In genomic region chr10:73758704-73759511, GRCh38 we compare ENCODE assay signal across 13 cellular contexts. TPM values are rescaled to one million over a fixed set of nuclear protein-coding genes. Genes with fewer than 3 reads are reported as not detected.
A peak's percentile ranks its signal among the peaks of the same experiment; 100 is the strongest.
DNase-seq lines count a peak whose midpoint lies in the region; ATAC-seq and TF ChIP-seq lines count a peak whose summit lies in the region.
"Had no signal": no experiment of that assay in that cellular context is flagged by ENCODE, and none has a peak within 500 bp of the region (broad histone marks: within the 10 kb centered on the region; RNA-seq: fewer than 3 reads in every experiment).

No MANE protein-coding gene starts in this region.

- intact Hi-C loops in ovary (cut with DNase I), result no loop called here

- H3K27ac ChIP-seq in neural progenitor cell (no peak overlapping the region), ovary (no peak overlapping the region)
- H3K27ac ChIP-seq: prostate gland had no signal

- H3K27me3 ChIP-seq in neural progenitor cell (no peaks in the 10 kb centered on the region), ovary (no peaks in the 10 kb centered on the region)
- H3K27me3 ChIP-seq: heart right ventricle had no signal

- peaks cover 28% of the 10 kb centered on the region for H3K4me1 Mint-ChIP-seq in activated naive CD8-positive, alpha-beta T cell treated with anti-CD3 and anti-CD28 coated beads for 36 hours
- no peaks in the 10 kb centered on the region for H3K4me1 Mint-ChIP-seq in neural progenitor cell

- H3K4me3 ChIP-seq in neural progenitor cell (no peak overlapping the region), ovary (no peak overlapping the region)
- H3K4me3 ChIP-seq: heart right ventricle, prostate gland had no signal

- TF ChIP-seq CTCF in neural progenitor cell (IDR thresholded peaks at IDR 0.05) (no peak), ovary (IDR thresholded peaks at IDR 0.05) (no peak)

- no peaks in the 10 kb centered on the region for H3K4me1 ChIP-seq in neural progenitor cell
- no peaks in the 10 kb centered on the region for H3K4me1 ChIP-seq in ovary (ENCODE audit: insufficient read depth)
- H3K4me1 ChIP-seq: prostate gland had no signal

- no peaks in the 10 kb centered on the region for H3K79me2 ChIP-seq in neural progenitor cell (ENCODE audit: low read depth)

- H3K4me3 Mint-ChIP-seq in activated naive CD8-positive, alpha-beta T cell treated with anti-CD3 and anti-CD28 coated beads for 36 hours, result no peak overlapping the region
- H3K4me3 Mint-ChIP-seq in neural progenitor cell, result no peak overlapping the region

- H3K4me2 ChIP-seq in neural progenitor cell, result no peak overlapping the region

- peaks cover 17% of the 10 kb centered on the region for H3K36me3 Mint-ChIP-seq in activated naive CD8-positive, alpha-beta T cell treated with anti-CD3 and anti-CD28 coated beads for 36 hours
- peaks cover 20% of the 10 kb centered on the region for H3K36me3 Mint-ChIP-seq in neural progenitor cell

- H3K36me3 ChIP-seq in neural progenitor cell (no peaks in the 10 kb centered on the region), ovary (no peaks in the 10 kb centered on the region)

- ATAC-seq in GM18498 (IDR thresholded peaks at IDR 0.05; ENCODE audit: unreplicated experiment) (no peak), HG02763 (IDR thresholded peaks at IDR 0.05; ENCODE audit: unreplicated experiment) (no peak)

- no peaks in the 10 kb centered on the region for H4K20me1 ChIP-seq in neural progenitor cell (ENCODE audit: low read depth)

- no peak for TF ChIP-seq POLR2A in ovary (IDR thresholded peaks at IDR 0.05)

- DNase-seq in NCI-H510A treated with DMSO at 0.1 percent for 48 hours (lab: John Stamatoyannopoulos, UW) (peak; percentile 91), NCI-H510A (lab: John Stamatoyannopoulos, UW) (no peak), NCI-H2029 (lab: John Stamatoyannopoulos, UW) (peak; percentile 40), neural progenitor cell (ENCODE audit: low spot score) (no peak), ovary (no peak)
- no peak for DNase-seq in activated naive CD8-positive, alpha-beta T cell treated with anti-CD3 and anti-CD28 coated beads for 36 hours
- DNase-seq: activated B cell treated with CpG ODN at 0.5 μM for 24 hours; heart right ventricle; NCI-H524; stimulated activated CD4-positive, alpha-beta T cell treated with anti-CD3 and anti-CD28 coated beads, Interleukin-2, amount 100 ng/mL, for 48 hours had no signal

- no peaks in the 10 kb centered on the region for H3K9me3 Mint-ChIP-seq in activated naive CD8-positive, alpha-beta T cell treated with anti-CD3 and anti-CD28 coated beads for 36 hours
- H3K9me3 Mint-ChIP-seq in neural progenitor cell, result no peaks in the 10 kb centered on the region
- H3K9me3 Mint-ChIP-seq: activated B cell treated with CpG ODN at 0.5 μM for 24 hours had no signal

- H2AFZ ChIP-seq in neural progenitor cell (replicated peaks), result no peak overlapping the region

- no peak for TF ChIP-seq EP300 in ovary (IDR thresholded peaks at IDR 0.05)

- H3K27me3 Mint-ChIP-seq in activated naive CD8-positive, alpha-beta T cell treated with anti-CD3 and anti-CD28 coated beads for 36 hours, result no peaks in the 10 kb centered on the region
- H3K27me3 Mint-ChIP-seq in neural progenitor cell (ENCODE audit: insufficient read depth, low read depth), result no peaks in the 10 kb centered on the region
- H3K27me3 Mint-ChIP-seq: activated B cell treated with CpG ODN at 0.5 μM for 24 hours had no signal

- 91 to 92% (median 92%) methylated on average over 9 of the region's 9 CpGs for WGBS in ovary, 3 donors

- H3K27ac Mint-ChIP-seq in activated naive CD8-positive, alpha-beta T cell treated with anti-CD3 and anti-CD28 coated beads for 36 hours, result peak overlapping the region; percentile 71
- H3K27ac Mint-ChIP-seq in neural progenitor cell, result no peak overlapping the region

- no peaks in the 10 kb centered on the region for H3F3A ChIP-seq in neural progenitor cell (ENCODE audit: low read depth)

- H3K9me3 ChIP-seq in neural progenitor cell (ENCODE audit: low read depth), result no peaks in the 10 kb centered on the region
- no peaks in the 10 kb centered on the region for H3K9me3 ChIP-seq in ovary
- H3K9me3 ChIP-seq: heart right ventricle, prostate gland had no signal

- H3K9ac ChIP-seq in neural progenitor cell, result peak overlapping the region; percentile 24

RNA-seq across cellular contexts. Expression of gene SEC24C, which starts 14.7 kb away (rescaled TPM):
- total RNA-seq in activated naive CD8-positive, alpha-beta T cell treated with anti-CD3 and anti-CD28 coated beads for 36 hours, result 10 to 100 TPM; 74.6 to 74.9 TPM
- total RNA-seq in neural progenitor cell (ENCODE audit: low replicate concordance) (36.0 and 50.4 TPM in 2 replicates), ovary (10 to 100 TPM; 30.3 to 70.4 (median 58.8) TPM)
- polyA plus RNA-seq in ovary, result 10 to 100 TPM; 32.2 to 60.5 TPM

RNA-seq across cellular contexts. Expression of gene CHCHD1, which starts 22.9 kb away (rescaled TPM):
- total RNA-seq in activated naive CD8-positive, alpha-beta T cell treated with anti-CD3 and anti-CD28 coated beads for 36 hours, result 10 to 100 TPM; 34.8 to 38.6 TPM
- 51.3 and 66.7 TPM in 2 replicates for total RNA-seq in neural progenitor cell (ENCODE audit: low replicate concordance)
- total RNA-seq in ovary, result 10 to 100 TPM; 12.5 to 33.4 (median 16.9) TPM
- 10 to 100 TPM; 26.3 to 30.6 TPM for polyA plus RNA-seq in ovary

RNA-seq across cellular contexts. Expression of gene ZSWIM8, which starts 26.5 kb away (rescaled TPM):
- 10 to 100 TPM; 31.0 to 35.5 TPM for total RNA-seq in activated naive CD8-positive, alpha-beta T cell treated with anti-CD3 and anti-CD28 coated beads for 36 hours
- total RNA-seq in neural progenitor cell (ENCODE audit: low replicate concordance), result 30.5 and 38.1 TPM in 2 replicates
- 10 to 100 TPM; 56.1 to 90.7 (median 69.3) TPM for total RNA-seq in ovary
- 10 to 100 TPM; 42.7 to 80.9 TPM for polyA plus RNA-seq in ovary

RNA-seq across cellular contexts. Expression of gene NDST2, which starts 52.5 kb away (rescaled TPM):
- total RNA-seq in activated naive CD8-positive, alpha-beta T cell treated with anti-CD3 and anti-CD28 coated beads for 36 hours, result 10 to 100 TPM; 45.9 to 49.7 TPM
- total RNA-seq in neural progenitor cell (ENCODE audit: low replicate concordance) (12.4 and 32.1 TPM in 2 replicates), ovary (10 to 100 TPM; 24.4 to 37.5 (median 30.5) TPM)
- polyA plus RNA-seq in ovary, result 10 to 100 TPM; 16.7 to 17.0 TPM

Comparison
In these comparisons a context has a peak if more than half of its experiments do, and no peak if none do; other contexts are left out.
1. DNase-seq: peak in NCI-H510A treated with DMSO at 0.1 percent for 48 hours (single experiment) and NCI-H2029 (single experiment); none in NCI-H510A (single experiment), activated naive CD8-positive, alpha-beta T cell treated with anti-CD3 and anti-CD28 coated beads for 36 hours (single experiment), neural progenitor cell (single experiment) and ovary (0 of 5).